In genomic region chr9:21684831-21685362, GRCh38 we compare ENCODE assay signal across 8 cellular contexts.
DNase-seq lines count a peak whose midpoint lies in the region; ATAC-seq and TF ChIP-seq lines count a peak whose summit lies in the region.

No MANE protein-coding gene starts in this region.

- peak overlapping the region; percentile 43; the same call in 1 of the 2 replicates for H3K56ac ChIP-seq in IMR-90 (ENCODE audit: extremely low read depth, insufficient read depth, low read length)

- H3K4me1 ChIP-seq in IMR-90 (ENCODE audit: control insufficient read depth, insufficient read depth, low read length) (peaks cover 33% of the 10 kb centered on the region), foreskin keratinocyte (peaks cover 84% of the 10 kb centered on the region), Karpas-422 (ENCODE audit: low read length) (no peaks in the 10 kb centered on the region)

- 0 out of 2 replicates have a peak, but pooled peaks have one; percentile 6 for ATAC-seq in IMR-90 (ENCODE audit: low read depth)
- peak; percentile 85 for ATAC-seq in foreskin keratinocyte
- ATAC-seq in GM18519 (IDR thresholded peaks at IDR 0.05; ENCODE audit: low FRiP score, unreplicated experiment): no peak

- peak overlapping the region; percentile 81 for H3K23ac ChIP-seq in IMR-90 (ENCODE audit: low read depth, low read length)

- no peaks in the 10 kb centered on the region for H3K79me2 ChIP-seq in Karpas-422 (ENCODE audit: low read length)

- H4K20me1 ChIP-seq in IMR-90 (ENCODE audit: insufficient read depth, low read length) (no peaks in the 10 kb centered on the region), Karpas-422 (ENCODE audit: insufficient read depth, low read depth, low read length) (no peaks in the 10 kb centered on the region)

- no peak overlapping the region for H3K4me3 ChIP-seq in IMR-90 (ENCODE audit: insufficient read depth, low read depth, low read length)
- no peak overlapping the region for H3K4me3 ChIP-seq in Karpas-422 (ENCODE audit: low read length)
- H3K4me3 ChIP-seq in WERI-Rb-1 (ENCODE audit: low read depth, low read length): no peak overlapping the region

- no TSS peak for BruUV-seq in IMR-90 (replicated peaks; lab: Mats Ljungman, UMichigan)

- peak overlapping the region; percentile 86 for H2BK20ac ChIP-seq in IMR-90 (ENCODE audit: low read depth, low read length)

- in situ Hi-C loops in IMR-90 (cut with MboI; ENCODE audit: low sequenced_read_pairs): loop anchor here (5.0 to 25.0 kb wide), 2 partner anchors 102 to 128 kb away; no protein-coding TSS in a partner anchor

- DNase-seq in IMR-90 (peak; percentile 87), foreskin keratinocyte (peak; percentile 100), Karpas-422 (no peak), WERI-Rb-1 (no peak), DMS79 treated with DMSO at 0.1 percent for 48 hours (lab: John Stamatoyannopoulos, UW) (no peak)
- DNase-seq in activated CD8-positive, alpha-beta memory T cell treated with anti-CD3 and anti-CD28 coated beads for 48 hours (ENCODE audit: low read depth in 2 of 3, low spot score in 2 of 3): peak in 2 of 3 experiments; percentile 13 to 24
- peak; percentile 12 to 43 for DNase-seq in stimulated activated CD4-positive, alpha-beta T cell treated with anti-CD3 and anti-CD28 coated beads, Interleukin-4, amount 100 ng/mL, for 48 hours (ENCODE audit: low read depth in 2 of 2)

- no peaks in the 10 kb centered on the region for H3K36me3 ChIP-seq in IMR-90 (ENCODE audit: control insufficient read depth, insufficient read depth, low read length)
- H3K36me3 ChIP-seq in Karpas-422 (ENCODE audit: insufficient read depth, low read length): no peaks in the 10 kb centered on the region
- no peaks in the 10 kb centered on the region for H3K36me3 ChIP-seq in WERI-Rb-1

- TF ChIP-seq POLR2A in IMR-90 (IDR thresholded peaks at IDR 0.05; ENCODE audit: low read depth, low read length): no peak

- H4K8ac ChIP-seq in IMR-90 (ENCODE audit: low read depth in 2 of 2, low read length in 2 of 2): peak overlapping the region; percentile 55 to 61; a peak in 3 of 4 replicates

- CTCF ChIA-PET in IMR-90 (lab: Yijun Ruan, JAX): no interaction called here

- dilution Hi-C loops in IMR-90 (cut with HindIII; ENCODE audit: low sequenced_read_pairs, unreplicated experiment): no loop called here

- peaks cover 3 to 14% of the 10 kb centered on the region in 2 experiments; a peak in 2 of 4 replicates for H3K79me1 ChIP-seq in IMR-90 (ENCODE audit: low read depth in 1 of 2, low read length in 2 of 2)

- peak overlapping the region; percentile 90; the same call in 2 of the 3 replicates for H2BK15ac ChIP-seq in IMR-90 (ENCODE audit: low read depth, low read length)

- H4K91ac ChIP-seq in IMR-90 (ENCODE audit: insufficient read depth, low read depth, low read length): peak overlapping the region; percentile 79; the same call in 1 of the 2 replicates

- H3K9me1 ChIP-seq in IMR-90 (ENCODE audit: insufficient read depth, low read length): peaks cover 20% of the 10 kb centered on the region

- POLR2A ChIA-PET in IMR-90 (lab: Charles Lee; ENCODE audit: unreplicated experiment): no interaction called here

- H3K4me2 ChIP-seq in IMR-90 (ENCODE audit: low read depth, low read length): no peak overlapping the region
- H3K4me2 ChIP-seq in Karpas-422 (ENCODE audit: low read depth, low read length, poor library complexity, severe bottlenecking): no peak overlapping the region

- intact Hi-C loops in IMR-90 (cut with micrococcal nuclease): loop anchor here (5.0 kb wide), 1 partner anchor 102 kb away; no protein-coding TSS in a partner anchor

- H2AFZ ChIP-seq in IMR-90 (replicated peaks; ENCODE audit: low read length, poor library complexity): no peak overlapping the region
- H2AFZ ChIP-seq in Karpas-422 (ENCODE audit: low read length): no peak overlapping the region

- H3K18ac ChIP-seq in IMR-90 (ENCODE audit: low read depth, low read length): peak overlapping the region; percentile 15; the same call in 1 of the 2 replicates

- TF ChIP-seq CTCF in IMR-90 (conservative IDR thresholded peaks at IDR 0.05; ENCODE audit: low read depth, low read length) (no peak), foreskin keratinocyte (conservative IDR thresholded peaks at IDR 0.05) (no peak), WERI-Rb-1 (IDR thresholded peaks at IDR 0.05; ENCODE audit: low read depth, low read length) (no peak)

- peak overlapping the region; percentile 88 for H3K4ac ChIP-seq in IMR-90 (ENCODE audit: low read depth, low read length)

- H3K9ac ChIP-seq in IMR-90 (ENCODE audit: low read depth, low read length) (no peak overlapping the region), Karpas-422 (ENCODE audit: low read length) (no peak overlapping the region)

- peak overlapping the region; percentile 64 for H2BK5ac ChIP-seq in IMR-90 (ENCODE audit: low read depth, low read length, poor library complexity, severe bottlenecking)

- no peaks in the 10 kb centered on the region for H3K9me2 ChIP-seq in Karpas-422 (replicated peaks; ENCODE audit: insufficient read depth, low read length)

- H3K27me3 ChIP-seq in IMR-90 (ENCODE audit: control insufficient read depth, insufficient read depth, low read length): no peaks in the 10 kb centered on the region
- H3K27me3 ChIP-seq in foreskin keratinocyte: no peaks in the 10 kb centered on the region
- H3K27me3 ChIP-seq in Karpas-422 (ENCODE audit: low read length): no peaks in the 10 kb centered on the region; the same call in 1 of the 2 replicates
- peaks cover 45% of the 10 kb centered on the region for H3K27me3 ChIP-seq in WERI-Rb-1 (ENCODE audit: insufficient read depth, low read depth, severe bottlenecking)

- no peaks in the 10 kb centered on the region for H3K9me3 ChIP-seq in IMR-90 (ENCODE audit: control insufficient read depth, insufficient read depth, low read length)
- no peaks in the 10 kb centered on the region for H3K9me3 ChIP-seq in Karpas-422 (ENCODE audit: low read length)
- H3K9me3 ChIP-seq in WERI-Rb-1 (ENCODE audit: severe bottlenecking): no peaks in the 10 kb centered on the region

- H2AK5ac ChIP-seq in IMR-90 (ENCODE audit: low read depth, low read length): peak overlapping the region; percentile 79

- no CpG with 5 or more reads among the region's 2 CpGs for WGBS in IMR-90 (ENCODE audit: extremely low coverage in 2 of 2, insufficient read length in 1 of 2), 2 experiments

- TF ChIP-seq RAD21 in IMR-90 (IDR thresholded peaks at IDR 0.05; ENCODE audit: low read length): no peak

- H2AK9ac ChIP-seq in IMR-90 (replicated peaks; ENCODE audit: low read depth, low read length, poor library complexity): no peak overlapping the region

- H3K14ac ChIP-seq in IMR-90 (replicated peaks; ENCODE audit: low read depth, low read length): peak overlapping the region; percentile 47; the same call in 1 of the 2 replicates

- H2BK120ac ChIP-seq in IMR-90 (ENCODE audit: low read depth, low read length): peak overlapping the region; percentile 85

- H4K5ac ChIP-seq in IMR-90 (ENCODE audit: low read depth, low read length): no peak overlapping the region; the same call in 1 of the 2 replicates

- H3K27ac ChIP-seq in IMR-90 (ENCODE audit: insufficient read depth, low read length) (no peak overlapping the region; the same call in 1 of the 2 replicates), foreskin keratinocyte (peak overlapping the region; percentile 81), Karpas-422 (ENCODE audit: low read length) (no peak overlapping the region), WERI-Rb-1 (no peak overlapping the region)

TF ChIP-seq in IMR-90, 13 proteins besides CTCF, POLR2A, EP300 and RAD21:
- TF ChIP-seq BHLHE40 (IDR thresholded peaks at IDR 0.05; ENCODE audit: low read depth, low read length) (peak; percentile 18; the same call in 1 of the 2 replicates), CEBPB (IDR thresholded peaks at IDR 0.05; ENCODE audit: low read depth, low read length) (peak; percentile 39; the same call in 1 of the 2 replicates), CHD1 (IDR thresholded peaks at IDR 0.05; ENCODE audit: low read depth, low read length) (no peak), MAFK (IDR thresholded peaks at IDR 0.05; ENCODE audit: low read depth, low read length) (peak; percentile 45; the same call in 1 of the 2 replicates), FOS (IDR thresholded peaks at IDR 0.05; ENCODE audit: low read depth, low read length) (peak; percentile 79), SMC3 (IDR thresholded peaks at IDR 0.05; ENCODE audit: low read depth, low read length) (no peak), MXI1 (IDR thresholded peaks at IDR 0.05; ENCODE audit: borderline replicate concordance, low read depth, low read length) (no peak)

Comparison
In these comparisons a context has a peak if more than half of its experiments do, and no peak if none do; other contexts are left out.
1. DNase-seq: peak in IMR-90 (single experiment), activated CD8-positive, alpha-beta memory T cell treated with anti-CD3 and anti-CD28 coated beads for 48 hours (2 of 3), foreskin keratinocyte (2 of 2) and stimulated activated CD4-positive, alpha-beta T cell treated with anti-CD3 and anti-CD28 coated beads, Interleukin-4, amount 100 ng/mL, for 48 hours (2 of 2); none in Karpas-422 (single experiment), WERI-Rb-1 (single experiment) and DMS79 treated with DMSO at 0.1 percent for 48 hours (single experiment).